ENCODE assay signal across 1 cellular context in the genomic region with DNA sequence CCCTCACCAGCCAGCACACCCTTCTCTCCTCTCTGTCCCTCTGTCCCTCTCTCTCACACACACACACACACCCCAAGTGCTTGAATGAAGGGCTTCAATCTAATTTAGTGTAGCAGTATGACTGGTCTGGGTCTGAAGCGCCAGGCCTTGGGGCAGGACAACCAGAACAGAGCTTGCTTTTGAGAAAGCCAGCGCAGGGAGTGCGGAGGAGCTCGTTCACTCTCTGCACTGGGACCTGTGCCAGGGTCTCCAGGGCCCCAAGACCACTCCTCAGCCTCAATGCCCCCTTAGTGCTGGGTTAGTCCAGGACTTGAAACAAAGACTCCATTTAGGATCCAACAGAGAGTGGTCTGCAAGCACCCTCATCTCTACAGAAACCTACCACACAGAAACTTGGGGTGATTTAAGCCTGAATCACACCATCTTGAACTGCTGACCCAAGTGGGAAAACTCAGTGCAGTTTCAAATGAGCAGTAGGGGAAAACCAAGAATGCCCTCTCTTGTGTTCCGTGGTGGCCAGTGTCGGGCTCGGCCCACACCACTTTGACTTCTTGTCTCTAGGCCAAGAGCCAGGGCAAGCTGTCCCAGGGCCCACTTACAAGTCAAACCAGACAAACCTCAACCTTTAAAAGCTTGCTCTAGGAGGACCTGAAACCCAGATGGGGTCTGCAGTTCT.
TF ChIP-seq lines count a peak whose summit lies in the region.

No MANE protein-coding gene starts in this region.

TF ChIP-seq in GM23338, 12 proteins besides CTCF, POLR2A, EP300 and RAD21 (continued from another document):
- TF ChIP-seq, protein P1, sequence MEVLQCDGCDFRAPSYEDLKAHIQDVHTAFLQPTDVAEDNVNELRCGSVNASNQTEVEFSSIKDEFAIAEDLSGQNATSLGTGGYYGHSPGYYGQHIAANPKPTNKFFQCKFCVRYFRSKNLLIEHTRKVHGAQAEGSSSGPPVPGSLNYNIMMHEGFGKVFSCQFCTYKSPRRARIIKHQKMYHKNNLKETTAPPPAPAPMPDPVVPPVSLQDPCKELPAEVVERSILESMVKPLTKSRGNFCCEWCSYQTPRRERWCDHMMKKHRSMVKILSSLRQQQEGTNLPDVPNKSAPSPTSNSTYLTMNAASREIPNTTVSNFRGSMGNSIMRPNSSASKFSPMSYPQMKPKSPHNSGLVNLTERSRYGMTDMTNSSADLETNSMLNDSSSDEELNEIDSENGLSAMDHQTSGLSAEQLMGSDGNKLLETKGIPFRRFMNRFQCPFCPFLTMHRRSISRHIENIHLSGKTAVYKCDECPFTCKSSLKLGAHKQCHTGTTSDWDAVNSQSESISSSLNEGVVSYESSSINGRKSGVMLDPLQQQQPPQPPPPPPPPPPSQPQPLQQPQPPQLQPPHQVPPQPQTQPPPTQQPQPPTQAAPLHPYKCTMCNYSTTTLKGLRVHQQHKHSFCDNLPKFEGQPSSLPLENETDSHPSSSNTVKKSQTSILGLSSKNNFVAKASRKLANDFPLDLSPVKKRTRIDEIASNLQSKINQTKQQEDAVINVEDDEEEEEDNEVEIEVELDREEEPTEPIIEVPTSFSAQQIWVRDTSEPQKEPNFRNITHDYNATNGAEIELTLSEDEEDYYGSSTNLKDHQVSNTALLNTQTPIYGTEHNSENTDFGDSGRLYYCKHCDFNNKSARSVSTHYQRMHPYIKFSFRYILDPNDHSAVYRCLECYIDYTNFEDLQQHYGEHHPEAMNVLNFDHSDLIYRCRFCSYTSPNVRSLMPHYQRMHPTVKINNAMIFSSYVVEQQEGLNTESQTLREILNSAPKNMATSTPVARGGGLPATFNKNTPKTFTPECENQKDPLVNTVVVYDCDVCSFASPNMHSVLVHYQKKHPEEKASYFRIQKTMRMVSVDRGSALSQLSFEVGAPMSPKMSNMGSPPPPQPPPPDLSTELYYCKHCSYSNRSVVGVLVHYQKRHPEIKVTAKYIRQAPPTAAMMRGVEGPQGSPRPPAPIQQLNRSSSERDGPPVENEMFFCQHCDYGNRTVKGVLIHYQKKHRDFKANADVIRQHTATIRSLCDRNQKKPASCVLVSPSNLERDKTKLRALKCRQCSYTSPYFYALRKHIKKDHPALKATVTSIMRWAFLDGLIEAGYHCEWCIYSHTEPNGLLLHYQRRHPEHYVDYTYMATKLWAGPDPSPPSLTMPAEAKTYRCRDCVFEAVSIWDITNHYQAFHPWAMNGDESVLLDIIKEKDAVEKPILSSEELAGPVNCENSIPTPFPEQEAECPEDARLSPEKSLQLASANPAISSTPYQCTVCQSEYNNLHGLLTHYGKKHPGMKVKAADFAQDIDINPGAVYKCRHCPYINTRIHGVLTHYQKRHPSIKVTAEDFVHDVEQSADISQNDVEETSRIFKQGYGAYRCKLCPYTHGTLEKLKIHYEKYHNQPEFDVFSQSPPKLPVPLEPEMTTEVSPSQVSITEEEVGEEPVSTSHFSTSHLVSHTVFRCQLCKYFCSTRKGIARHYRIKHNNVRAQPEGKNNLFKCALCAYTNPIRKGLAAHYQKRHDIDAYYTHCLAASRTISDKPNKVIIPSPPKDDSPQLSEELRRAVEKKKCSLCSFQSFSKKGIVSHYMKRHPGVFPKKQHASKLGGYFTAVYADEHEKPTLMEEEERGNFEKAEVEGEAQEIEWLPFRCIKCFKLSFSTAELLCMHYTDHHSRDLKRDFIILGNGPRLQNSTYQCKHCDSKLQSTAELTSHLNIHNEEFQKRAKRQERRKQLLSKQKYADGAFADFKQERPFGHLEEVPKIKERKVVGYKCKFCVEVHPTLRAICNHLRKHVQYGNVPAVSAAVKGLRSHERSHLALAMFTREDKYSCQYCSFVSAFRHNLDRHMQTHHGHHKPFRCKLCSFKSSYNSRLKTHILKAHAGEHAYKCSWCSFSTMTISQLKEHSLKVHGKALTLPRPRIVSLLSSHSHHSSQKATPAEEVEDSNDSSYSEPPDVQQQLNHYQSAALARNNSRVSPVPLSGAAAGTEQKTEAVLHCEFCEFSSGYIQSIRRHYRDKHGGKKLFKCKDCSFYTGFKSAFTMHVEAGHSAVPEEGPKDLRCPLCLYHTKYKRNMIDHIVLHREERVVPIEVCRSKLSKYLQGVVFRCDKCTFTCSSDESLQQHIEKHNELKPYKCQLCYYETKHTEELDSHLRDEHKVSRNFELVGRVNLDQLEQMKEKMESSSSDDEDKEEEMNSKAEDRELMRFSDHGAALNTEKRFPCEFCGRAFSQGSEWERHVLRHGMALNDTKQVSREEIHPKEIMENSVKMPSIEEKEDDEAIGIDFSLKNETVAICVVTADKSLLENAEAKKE (CRISPR knock-in tag; IDR thresholded peaks at IDR 0.05), result no peak
TF ChIP-seq in GM23338: peak in this region for 0.
